In genomic region chr12:12582193-12582881, GRCh38 we compare ENCODE assay signal across 8 cellular contexts. TPM values are rescaled to one million over a fixed set of nuclear protein-coding genes. Genes with fewer than 3 reads are reported as not detected.
DNase-seq lines count a peak whose midpoint lies in the region; ATAC-seq, FAIRE-seq and TF ChIP-seq lines count a peak whose summit lies in the region.

No MANE protein-coding gene starts in this region.

- H3K27me3 ChIP-seq in HepG2 (ENCODE audit: control insufficient read depth in 1 of 2, insufficient read depth in 2 of 2, low read length in 2 of 2) (no peaks in the 10 kb centered on the region), right lobe of liver (no peaks in the 10 kb centered on the region), upper lobe of right lung (no peaks in the 10 kb centered on the region)

- H3K4me2 ChIP-seq in HepG2 (ENCODE audit: low read depth, low read length) (peak overlapping the region; percentile 69), OCI-LY7 (ENCODE audit: low read length) (no peak overlapping the region)

- CTCF ChIA-PET in HepG2 (lab: Yijun Ruan, JAX; ENCODE audit: low intra/inter-chr PET ratio, low total read pairs): no interaction called here
- CTCF ChIA-PET in OCI-LY7 (lab: Charles Lee; ENCODE audit: unreplicated experiment): no interaction called here

- POLR2A ChIA-PET in HepG2 (lab: Yijun Ruan, JAX) (interaction anchor here (0.8 kb wide), 1 partner anchor 19 kb away, joined by 3 read pairs; the partner anchor contains the start of gene DUSP16), OCI-LY7 (lab: Charles Lee) (interaction anchor here (1.0 kb wide), 1 partner anchor 83 kb away, joined by 3 read pairs; no protein-coding TSS in a partner anchor)

- in situ Hi-C loops in HepG2 (cut with HindIII; ENCODE audit: extremely low pct_ligation_motif_present, low pct_unique_long_range_greater_than_20kb) (no loop called here), KBM-7 (cut with MboI; ENCODE audit: low pct_unique_long_range_greater_than_20kb, low sequenced_read_pairs) (no loop called here)

- H3K4me1 ChIP-seq in HepG2 (ENCODE audit: insufficient read depth, low read length) (peaks cover 35% of the 10 kb centered on the region), right lobe of liver (peaks cover 0 to 4% (median 0%) of the 10 kb centered on the region in 4 donors), OCI-LY7 (ENCODE audit: insufficient read depth, low read length, poor library complexity, severe bottlenecking) (no peaks in the 10 kb centered on the region), upper lobe of right lung (no peaks in the 10 kb centered on the region)

- H3K36me3 ChIP-seq in HepG2 (replicated peaks in 1 of 2; ENCODE audit: control insufficient read depth in 1 of 2, insufficient read depth in 2 of 2, low read length in 2 of 2) (no peaks in the 10 kb centered on the region), right lobe of liver (no peaks in the 10 kb centered on the region), OCI-LY7 (ENCODE audit: insufficient read depth, low read length) (no peaks in the 10 kb centered on the region), upper lobe of right lung (no peaks in the 10 kb centered on the region)

- no peaks in the 10 kb centered on the region for H3K79me2 ChIP-seq in HepG2 (ENCODE audit: insufficient read depth, low read length)
- no peaks in the 10 kb centered on the region for H3K79me2 ChIP-seq in OCI-LY7 (ENCODE audit: insufficient read depth, low read depth, low read length)

- H3K9ac ChIP-seq in HepG2 (ENCODE audit: insufficient read depth, low read depth, low read length): peak overlapping the region; percentile 17; the same call in 1 of the 2 replicates

- no peaks in the 10 kb centered on the region for H3K9me2 ChIP-seq in OCI-LY7 (ENCODE audit: insufficient read depth, low read length)

- no peak overlapping the region for H3K27ac ChIP-seq in HepG2 (ENCODE audit: extremely low read length, insufficient read depth, low read length)
- no peak overlapping the region for H3K27ac ChIP-seq in right lobe of liver
- no peak overlapping the region for H3K27ac ChIP-seq in OCI-LY7 (ENCODE audit: low read depth, low read length, poor library complexity, severe bottlenecking)
- H3K27ac ChIP-seq in upper lobe of right lung: peak overlapping the region; percentile 33

- TF ChIP-seq CTCF in HepG2 (CRISPR knock-in tag; IDR thresholded peaks at IDR 0.05) (no peak), right lobe of liver (IDR thresholded peaks at IDR 0.05) (no peak), OCI-LY7 (conservative IDR thresholded peaks at IDR 0.05; ENCODE audit: low read length) (no peak), upper lobe of right lung (IDR thresholded peaks at IDR 0.05) (no peak)

- H2AFZ ChIP-seq in HepG2 (ENCODE audit: low read length): peak overlapping the region; percentile 92
- peak overlapping the region; percentile 39 for H2AFZ ChIP-seq in OCI-LY7 (ENCODE audit: low read length)

- intact Hi-C loops in HepG2 (cut with micrococcal nuclease; ENCODE audit: unreplicated experiment) (no loop called here), right lobe of liver (cut with DNase I) (no loop called here), OCI-LY7 (cut with micrococcal nuclease; ENCODE audit: unreplicated experiment) (no loop called here), upper lobe of right lung (cut with DNase I) (no loop called here)

- DNase-seq in HepG2 (ENCODE audit: low spot score) (no peak), right lobe of liver (no peak), OCI-LY7 (ENCODE audit: low spot score) (no peak), upper lobe of right lung (no peak), AML-193 (lab: John Stamatoyannopoulos, UW) (no peak), KBM-7 (no peak), activated gamma-delta T cell treated with Interleukin-2 at 50 U/mL for 16 hours (no peak)

- ATAC-seq in HepG2 (peak; percentile 74), right lobe of liver (no peak), HG02759 (IDR thresholded peaks at IDR 0.05; ENCODE audit: unreplicated experiment) (peak; percentile 36), upper lobe of right lung (no peak)

- H3K4me3 ChIP-seq in HepG2 (replicated peaks in 1 of 3; ENCODE audit: insufficient read depth in 1 of 3, low read depth in 2 of 3, low read length in 3 of 3): peak overlapping the region in 1 of 3 experiments; percentile 24; a peak in 2 of 6 replicates
- no peak overlapping the region for H3K4me3 ChIP-seq in right lobe of liver
- no peak overlapping the region for H3K4me3 ChIP-seq in OCI-LY7 (ENCODE audit: low read depth, low read length, poor library complexity, severe bottlenecking)
- H3K4me3 ChIP-seq in upper lobe of right lung: no peak overlapping the region

- TF ChIP-seq EP300 in HepG2 (IDR thresholded peaks at IDR 0.05; ENCODE audit: low read depth in 2 of 2, low read length in 2 of 2) (no peak), HepG2 (CRISPR knock-in tag; IDR thresholded peaks at IDR 0.05; ENCODE audit: borderline replicate concordance) (no peak)

- 4% methylated on average over 2 of the region's 4 CpGs for WGBS in HepG2 (ENCODE audit: low lambda C conversion rate)
- WGBS in right lobe of liver (ENCODE audit: insufficient coverage, low coverage, low lambda C conversion rate, missing lambda C conversion rate): 77% methylated on average over 4 of the region's 4 CpGs

- H4K20me1 ChIP-seq in HepG2 (ENCODE audit: insufficient read depth, low read length) (no peaks in the 10 kb centered on the region), OCI-LY7 (ENCODE audit: insufficient read depth, low read length) (no peaks in the 10 kb centered on the region)

- H3K9me3 ChIP-seq in HepG2 (ENCODE audit: low read length) (no peaks in the 10 kb centered on the region), right lobe of liver (no peaks in the 10 kb centered on the region), OCI-LY7 (ENCODE audit: low read length) (no peaks in the 10 kb centered on the region), upper lobe of right lung (no peaks in the 10 kb centered on the region)

- TF ChIP-seq RAD21 in HepG2 (CRISPR knock-in tag; IDR thresholded peaks at IDR 0.05): no peak

- no peak for FAIRE-seq in HepG2 (lab: Jason Lieb, UNC)

- BruUV-seq in HepG2 (replicated peaks; lab: Mats Ljungman, UMichigan): no TSS peak
- no TSS peak for BruUV-seq in OCI-LY7 (replicated peaks; lab: Mats Ljungman, UMichigan)

- no peak for TF ChIP-seq POLR2A in HepG2 (IDR thresholded peaks at IDR 0.05; ENCODE audit: insufficient read depth in 1 of 2, low read depth in 2 of 2, low read length in 2 of 2)
- TF ChIP-seq POLR2A in right lobe of liver (IDR thresholded peaks at IDR 0.05): no peak

RNA-seq across cellular contexts. Expression of gene DUSP16, which starts 19.7 kb away (rescaled TPM):
- 46.6 and 69.1 TPM in 2 replicates for total RNA-seq in HepG2 (2016; rRNA removed; fragmentation: Illumina TruSeq; extraction: Trizol)
- 75.4 and 77.4 TPM in 2 replicates for total RNA-seq in HepG2 (2016; cell fraction: cytosol; rRNA removed; fragmentation: Illumina TruSeq; extraction: Trizol; ENCODE audit: low read depth)
- total RNA-seq in HepG2 (2016; cell fraction: insoluble cytoplasmic fraction; rRNA removed; fragmentation: Illumina TruSeq; extraction: Trizol): 45.6 and 69.2 TPM in 2 replicates
- total RNA-seq in HepG2 (2016; cell fraction: membrane; rRNA removed; fragmentation: Illumina TruSeq; extraction: Trizol): 44.8 and 48.7 TPM in 2 replicates
- 37.1 and 40.3 TPM in 2 replicates for total RNA-seq in HepG2 (2016; cell fraction: nucleus; rRNA removed; fragmentation: Illumina TruSeq; extraction: Trizol)
- polyA plus RNA-seq in HepG2 (2011; rRNA removed): 33.8 and 45.7 TPM in 2 replicates
- 38.7 and 54.1 TPM in 2 replicates for polyA plus RNA-seq in HepG2 (2011; cell fraction: cytosol; rRNA removed)
- 18.4 and 20.7 TPM in 2 replicates for polyA plus RNA-seq in HepG2 (2011; cell fraction: nucleus; rRNA removed)
- polyA plus RNA-seq in HepG2 (2012): 38.8 and 40.2 TPM in 2 replicates
- polyA plus RNA-seq in HepG2 (2016; cell fraction: cytosol; fragmentation: Illumina TruSeq; extraction: Trizol; ENCODE audit: low read depth): 2.3 and 2.6 TPM in 2 replicates
- 45.8 and 48.8 TPM in 2 replicates for polyA plus RNA-seq in HepG2 (2016; cell fraction: insoluble cytoplasmic fraction; fragmentation: Illumina TruSeq; extraction: Trizol; ENCODE audit: low read depth)
- 11.5 and 13.5 TPM in 2 replicates for polyA plus RNA-seq in HepG2 (2016; cell fraction: membrane; fragmentation: Illumina TruSeq; extraction: Trizol; ENCODE audit: low read depth)
- 29.0 and 30.6 TPM in 2 replicates for polyA plus RNA-seq in HepG2 (2016; cell fraction: nucleus; fragmentation: Illumina TruSeq; extraction: Trizol; ENCODE audit: insufficient read depth, low read depth)
- 16.0 and 66.0 TPM in 2 replicates for polyA minus RNA-seq in HepG2 (2011; rRNA and poly(A)+ RNA removed; ENCODE audit: low replicate concordance)
- 50.3 and 55.0 TPM in 2 replicates for polyA minus RNA-seq in HepG2 (2011; cell fraction: cytosol; rRNA and poly(A)+ RNA removed)
- 53.4 and 59.3 TPM in 2 replicates for polyA minus RNA-seq in HepG2 (2011; cell fraction: nucleus; rRNA and poly(A)+ RNA removed)
- 10 to 100 TPM; 41.9 to 74.2 (median 48.4) TPM for total RNA-seq in right lobe of liver
- total RNA-seq in OCI-LY7 (2014; rRNA removed; shearing (Covaris generic)): 2.8 and 3.7 TPM in 2 replicates
- 6.7 and 11.8 TPM in 2 replicates for total RNA-seq in OCI-LY7 (2022)
- total RNA-seq in upper lobe of right lung: 50.6 TPM

RNA-seq across cellular contexts. Expression of gene CREBL2, which starts 29.3 kb away (rescaled TPM):
- total RNA-seq in HepG2 (2016; rRNA removed; fragmentation: Illumina TruSeq; extraction: Trizol) (6.9 and 10.1 TPM in 2 replicates), right lobe of liver (10 to 100 TPM; 24.3 to 28.5 (median 26.8) TPM), OCI-LY7 (2022) (3.0 and 3.4 TPM in 2 replicates), upper lobe of right lung (42.8 TPM)
- 2.9 and 3.5 TPM in 2 replicates for total RNA-seq in HepG2 (2016; cell fraction: cytosol; rRNA removed; fragmentation: Illumina TruSeq; extraction: Trizol; ENCODE audit: low read depth)
- total RNA-seq in HepG2 (2016; cell fraction: insoluble cytoplasmic fraction; rRNA removed; fragmentation: Illumina TruSeq; extraction: Trizol): 7.6 and 9.8 TPM in 2 replicates
- 9.4 and 10.1 TPM in 2 replicates for total RNA-seq in HepG2 (2016; cell fraction: membrane; rRNA removed; fragmentation: Illumina TruSeq; extraction: Trizol)
- 4.8 and 5.8 TPM in 2 replicates for total RNA-seq in HepG2 (2016; cell fraction: nucleus; rRNA removed; fragmentation: Illumina TruSeq; extraction: Trizol)
- 8.4 TPM in 2 replicates for polyA plus RNA-seq in HepG2 (2011; rRNA removed)
- polyA plus RNA-seq in HepG2 (2011; cell fraction: cytosol; rRNA removed): 6.0 and 8.1 TPM in 2 replicates
- polyA plus RNA-seq in HepG2 (2011; cell fraction: nucleus; rRNA removed): 2.7 and 3.6 TPM in 2 replicates
- 7.8 and 8.1 TPM in 2 replicates for polyA plus RNA-seq in HepG2 (2012)
- 3.6 and 3.7 TPM in 2 replicates for polyA plus RNA-seq in HepG2 (2016; cell fraction: cytosol; fragmentation: Illumina TruSeq; extraction: Trizol; ENCODE audit: low read depth)
- polyA plus RNA-seq in HepG2 (2016; cell fraction: insoluble cytoplasmic fraction; fragmentation: Illumina TruSeq; extraction: Trizol; ENCODE audit: low read depth): 9.2 and 9.4 TPM in 2 replicates
- polyA plus RNA-seq in HepG2 (2016; cell fraction: membrane; fragmentation: Illumina TruSeq; extraction: Trizol; ENCODE audit: low read depth): 6.7 and 7.3 TPM in 2 replicates
- 5.8 and 6.1 TPM in 2 replicates for polyA plus RNA-seq in HepG2 (2016; cell fraction: nucleus; fragmentation: Illumina TruSeq; extraction: Trizol; ENCODE audit: insufficient read depth, low read depth)
- 5.8 and 9.0 TPM in 2 replicates for polyA minus RNA-seq in HepG2 (2011; rRNA and poly(A)+ RNA removed; ENCODE audit: low replicate concordance)
- 5.5 and 6.2 TPM in 2 replicates for polyA minus RNA-seq in HepG2 (2011; cell fraction: cytosol; rRNA and poly(A)+ RNA removed)
- polyA minus RNA-seq in HepG2 (2011; cell fraction: nucleus; rRNA and poly(A)+ RNA removed): 13.5 and 13.8 TPM in 2 replicates
- total RNA-seq in OCI-LY7 (2014; rRNA removed; shearing (Covaris generic)): 2.1 and 4.3 TPM in 2 replicates

Comparison
In these comparisons a context has a peak if more than half of its experiments do, and no peak if none do; other contexts are left out.
1. ATAC-seq: peak in HepG2 (single experiment) and HG02759 (single experiment); none in right lobe of liver (0 of 4) and upper lobe of right lung (single experiment).